ENCODE assay signal across 8 cellular contexts in genomic region chr22:45318168-45318557, GRCh38. TPM values are rescaled to one million over a fixed set of nuclear protein-coding genes. Genes with fewer than 3 reads are reported as not detected.
DNase-seq lines count a peak whose midpoint lies in the region; ATAC-seq and TF ChIP-seq lines count a peak whose summit lies in the region.

No MANE protein-coding gene starts in this region.

- peak; percentile 58 for ATAC-seq in GM21381 (IDR thresholded peaks at IDR 0.05; ENCODE audit: unreplicated experiment)

- CTCF ChIA-PET in PC-9 (lab: Charles Lee): no interaction called here

- BruUV-seq in PC-9 (replicated peaks; lab: Mats Ljungman, UMichigan): no TSS peak

- H4K20me1 ChIP-seq in PC-9 (ENCODE audit: insufficient read depth): peaks cover 52% of the 10 kb centered on the region

- H3K27ac ChIP-seq in cingulate gyrus (ENCODE audit: low read depth, low read length) (peak overlapping the region; percentile 81), PC-9 (no peak overlapping the region)

- H3F3A ChIP-seq in PC-9 (ENCODE audit: insufficient read depth, low read depth): peaks cover 6% of the 10 kb centered on the region; the same call in 1 of the 2 replicates

- peaks cover 41% of the 10 kb centered on the region for H3K4me1 ChIP-seq in BE2C
- H3K4me1 ChIP-seq in PC-9 (replicated peaks; ENCODE audit: insufficient read depth): no peaks in the 10 kb centered on the region

- H3K36me3 ChIP-seq in BE2C: peaks cover 11% of the 10 kb centered on the region
- H3K36me3 ChIP-seq in PC-9 (ENCODE audit: low read depth): peaks cover 8% of the 10 kb centered on the region; the same call in 1 of the 2 replicates

- no peak overlapping the region for H3K4me2 ChIP-seq in PC-9

- peak overlapping the region; percentile 49 for H3K4me3 ChIP-seq in BE2C (ENCODE audit: low read depth, low read length)
- H3K4me3 ChIP-seq in PC-9: no peak overlapping the region

- peaks cover 82% of the 10 kb centered on the region for H3K79me2 ChIP-seq in PC-9 (ENCODE audit: low read depth)

- TF ChIP-seq CTCF in BE2C (IDR thresholded peaks at IDR 0.05; ENCODE audit: low read depth, low read length) (no peak), PC-9 (conservative IDR thresholded peaks at IDR 0.05) (no peak)

- no peaks in the 10 kb centered on the region for H3K27me3 ChIP-seq in BE2C
- H3K27me3 ChIP-seq in PC-9 (ENCODE audit: insufficient read depth, low read depth): no peaks in the 10 kb centered on the region

- H3K9me3 ChIP-seq in BE2C: no peaks in the 10 kb centered on the region
- no peaks in the 10 kb centered on the region for H3K9me3 ChIP-seq in PC-9 (ENCODE audit: insufficient read depth, low read depth)

- intact Hi-C loops in PC-9 (cut with micrococcal nuclease; ENCODE audit: unreplicated experiment): loop anchor here (10.0 kb wide), 1 partner anchor 117 kb away; no protein-coding TSS in a partner anchor

- no peaks in the 10 kb centered on the region for H3K9me2 ChIP-seq in PC-9 (ENCODE audit: insufficient read depth)

- DNase-seq in BE2C (peak; percentile 73), NCI-H146 (lab: John Stamatoyannopoulos, UW) (peak; percentile 68), lung microvascular endothelial cell (ENCODE audit: low read depth in 2 of 2) (peak; percentile 87 to 96), PC-9 (no peak)
- peak; percentile 91 for DNase-seq in activated CD4-positive, alpha-beta T cell treated with anti-CD3 and anti-CD28 coated beads for 48 hours
- DNase-seq in stimulated activated CD4-positive, alpha-beta T cell treated with anti-CD3 and anti-CD28 coated beads, TNF-alpha, amount 100 ng/mL, for 1 hour (ENCODE audit: low read depth in 3 of 3, low spot score in 1 of 3): peak; percentile 69 to 76 (median 74)

- POLR2A ChIA-PET in PC-9 (lab: Charles Lee; ENCODE audit: unreplicated experiment): no interaction called here

- H2AFZ ChIP-seq in PC-9: no peak overlapping the region

RNA-seq across cellular contexts. Expression of gene FAM118A, which starts 8.4 kb away (rescaled TPM):
- polyA plus RNA-seq in BE2C (2012; ENCODE audit: insufficient read depth, insufficient read length, low read depth): 50.9 TPM
- total RNA-seq in lung microvascular endothelial cell: 9.2 and 21.0 TPM in 2 replicates
- 24.4 and 35.4 TPM in 2 replicates for total RNA-seq in PC-9 (2021)

RNA-seq across cellular contexts. Expression of gene UPK3A, which starts 33.4 kb away (rescaled TPM):
- polyA plus RNA-seq in BE2C (2012; ENCODE audit: insufficient read depth, insufficient read length, low read depth): not detected
- total RNA-seq in lung microvascular endothelial cell: not detected in 2 replicates
- 1.0 and 1.4 TPM in 2 replicates for total RNA-seq in PC-9 (2021)

Comparison
In these comparisons a context has a peak if more than half of its experiments do, and no peak if none do; other contexts are left out.
1. DNase-seq: peak in BE2C (single experiment), NCI-H146 (single experiment), activated CD4-positive, alpha-beta T cell treated with anti-CD3 and anti-CD28 coated beads for 48 hours (single experiment), lung microvascular endothelial cell (2 of 2) and stimulated activated CD4-positive, alpha-beta T cell treated with anti-CD3 and anti-CD28 coated beads, TNF-alpha, amount 100 ng/mL, for 1 hour (3 of 3); none in PC-9 (0 of 2).